Comparison of ENCODE assay signal across 9 cellular contexts in genomic region chr10:103895458-103896186, GRCh38. TPM values are rescaled to one million over a fixed set of nuclear protein-coding genes. Genes with fewer than 3 reads are reported as not detected.
A peak's percentile ranks its signal among the peaks of the same experiment; 100 is the strongest.
DNase-seq lines count a peak whose midpoint lies in the region; ATAC-seq, FAIRE-seq and TF ChIP-seq lines count a peak whose summit lies in the region.
"Had no signal": no experiment of that assay in that cellular context is flagged by ENCODE, and none has a peak within 500 bp of the region (broad histone marks: within the 10 kb centered on the region; RNA-seq: fewer than 3 reads in every experiment).

No MANE protein-coding gene starts in this region.

- H3K4me2 ChIP-seq in A549, result peak overlapping the region; percentile 45
- H3K4me2 ChIP-seq in MM.1S (ENCODE audit: low read depth, low read length), result peak overlapping the region; percentile 69

- TF ChIP-seq RAD21 in A549 (conservative IDR thresholded peaks at IDR 0.05 in 1 of 2, IDR thresholded peaks at IDR 0.05 in 1 of 2), result no peak

- WGBS in A549 (ENCODE audit: missing lambda C conversion rate), result 63% methylated on average over 9 of the region's 9 CpGs

- H3K27me3 ChIP-seq in MM.1S (replicated peaks; ENCODE audit: insufficient read depth, low read length), result no peaks in the 10 kb centered on the region

- TF ChIP-seq CTCF in A549 (IDR thresholded peaks at IDR 0.05) (no peak), MM.1S (IDR thresholded peaks at IDR 0.05; ENCODE audit: low read length) (no peak), cardiac fibroblast (IDR thresholded peaks at IDR 0.05; ENCODE audit: low read depth, low read length) (no peak), mucosa of descending colon (IDR thresholded peaks at IDR 0.05) (no peak)

- TF ChIP-seq EP300 in A549 (IDR thresholded peaks at IDR 0.05), result no peak

- peaks cover 17% of the 10 kb centered on the region for H3F3A ChIP-seq in MM.1S (ENCODE audit: insufficient read depth, low read length)

- TF ChIP-seq POLR2A in A549 (IDR thresholded peaks at IDR 0.05; ENCODE audit: low read length), result no peak

- CTCF ChIA-PET in A549 (lab: Yijun Ruan, JAX), result interaction anchor here (0.8 to 3.5 kb wide), 5 partner anchors 11 to 228 kb away, joined by 3 to 17 read pairs (median 3); no protein-coding TSS in a partner anchor

- FAIRE-seq in A549 (lab: Jason Lieb, UNC), result no peak

- peak in 1 of 2 experiments; percentile 45 for DNase-seq in A549 (ENCODE audit: low read depth in 1 of 2, low spot score in 1 of 2)
- DNase-seq in MM.1S, result no peak
- DNase-seq in cardiac fibroblast (ENCODE audit: low read depth in 2 of 2), result peak; percentile 51 to 82
- no peak for DNase-seq in mucosa of descending colon
- DNase-seq in NCI-H128 (lab: John Stamatoyannopoulos, UW; ENCODE audit: unreplicated experiment), result no peak
- DNase-seq in OCI-M2 (lab: John Stamatoyannopoulos, UW; ENCODE audit: unreplicated experiment), result no peak
- DNase-seq: GF-D8 had no signal

- H3K4me1 ChIP-seq in A549, result peaks cover 47% of the 10 kb centered on the region
- H3K4me1 ChIP-seq in MM.1S (ENCODE audit: low read length), result peaks cover 27% of the 10 kb centered on the region
- H3K4me1 ChIP-seq in mucosa of descending colon (ENCODE audit: low read depth), result peaks cover 15% of the 10 kb centered on the region

- ATAC-seq in A549 (peak; percentile 51 to 76; a peak in 4 of 6 replicates), mucosa of descending colon (peak; percentile 4), GM21423 (IDR thresholded peaks at IDR 0.05; ENCODE audit: unreplicated experiment) (no peak), HG03571 (IDR thresholded peaks at IDR 0.05; ENCODE audit: unreplicated experiment) (no peak)

- no peaks in the 10 kb centered on the region for H4K20me1 ChIP-seq in MM.1S (ENCODE audit: insufficient read depth, low read length)

- intact Hi-C loops in mucosa of descending colon (cut with DNase I, micrococcal nuclease), result loop anchor here in 1 of 2 donors (10.0 kb wide), 1 partner anchor 69 kb away; the partner anchor contains the start of gene SLK

- H3K9me2 ChIP-seq in MM.1S (replicated peaks; ENCODE audit: insufficient read depth, low read length), result no peaks in the 10 kb centered on the region

- H3K9ac ChIP-seq in MM.1S (ENCODE audit: low read length), result no peak overlapping the region

- H3K79me2 ChIP-seq in MM.1S (ENCODE audit: low read length), result no peaks in the 10 kb centered on the region

- H3K27ac ChIP-seq in A549 (peak overlapping the region; percentile 48 to 53), MM.1S (ENCODE audit: low read length) (peak overlapping the region; percentile 68; the same call in 1 of the 2 replicates)

- no peak overlapping the region for H2AFZ ChIP-seq in MM.1S (ENCODE audit: low read length)

- H3K36me3 ChIP-seq in MM.1S (replicated peaks; ENCODE audit: insufficient read depth, low read length), result no peaks in the 10 kb centered on the region; the same call in 1 of the 2 replicates
- no peaks in the 10 kb centered on the region for H3K36me3 ChIP-seq in mucosa of descending colon (ENCODE audit: low read depth)

- POLR2A ChIA-PET in A549 (lab: Yijun Ruan, JAX), result no interaction called here

- no peaks in the 10 kb centered on the region for H3K9me3 ChIP-seq in A549
- H3K9me3 ChIP-seq in MM.1S (replicated peaks; ENCODE audit: insufficient read depth, low read length), result no peaks in the 10 kb centered on the region
- H3K9me3 ChIP-seq in mucosa of descending colon, result no peaks in the 10 kb centered on the region

- H3K4me3 ChIP-seq in A549, result no peak overlapping the region
- H3K4me3 ChIP-seq in MM.1S (ENCODE audit: low read length), result no peak overlapping the region
- H3K4me3 ChIP-seq in cardiac fibroblast (replicated peaks in 1 of 2; ENCODE audit: low read depth in 2 of 2, low read length in 2 of 2), result no peak overlapping the region
- no peak overlapping the region for H3K4me3 ChIP-seq in mucosa of descending colon

TF ChIP-seq in A549, 52 proteins besides CTCF, POLR2A, EP300 and RAD21:
- TF ChIP-seq GATA3 (IDR thresholded peaks at IDR 0.05; ENCODE audit: borderline replicate concordance), result peak; percentile 25
- no peak for TF ChIP-seq ZC3H11A (IDR thresholded peaks at IDR 0.05)

RNA-seq across cellular contexts. Expression of gene STN1, which starts 22.4 kb away (rescaled TPM):
- 34.5 and 35.5 TPM in 2 replicates for polyA plus RNA-seq in A549 (2011; rRNA removed)
- polyA plus RNA-seq in A549 (2012; cell fraction: cytosol; rRNA removed), result 14.2 and 14.5 TPM in 2 replicates
- 4.6 and 6.9 TPM in 2 replicates for polyA plus RNA-seq in A549 (2012; cell fraction: nucleus; rRNA removed)
- 15.8 to 19.0 TPM (median 17.1 TPM) in 3 replicates for polyA plus RNA-seq in A549 (2017; fragmentation: RNase III; extraction: RNeasy Plus Mini Kit Qiagen cat#74134 plus additional on column Dnase treatment)
- 17.6 and 18.2 TPM in 2 replicates for polyA minus RNA-seq in A549 (2011; rRNA and poly(A)+ RNA removed)
- 10 to 100 TPM; 18.8 to 25.2 (median 20.7) TPM for total RNA-seq in mucosa of descending colon

RNA-seq across cellular contexts. Expression of gene SH3PXD2A, which starts 40.2 kb away (rescaled TPM):
- polyA plus RNA-seq in A549 (2011; rRNA removed), result 3.9 and 6.2 TPM in 2 replicates
- polyA plus RNA-seq in A549 (2012; cell fraction: cytosol; rRNA removed), result 0.82 and 1.1 TPM in 2 replicates
- polyA plus RNA-seq in A549 (2012; cell fraction: nucleus; rRNA removed), result 2.2 and 2.7 TPM in 2 replicates
- 1.4 to 2.4 TPM (median 1.7 TPM) in 3 replicates for polyA plus RNA-seq in A549 (2017; fragmentation: RNase III; extraction: RNeasy Plus Mini Kit Qiagen cat#74134 plus additional on column Dnase treatment)
- 7.4 and 7.6 TPM in 2 replicates for polyA minus RNA-seq in A549 (2011; rRNA and poly(A)+ RNA removed)
- 10 to 100 TPM; 46.1 to 91.4 (median 60.6) TPM for total RNA-seq in mucosa of descending colon

Comparison
In these comparisons a context has a peak if more than half of its experiments do, and no peak if none do; other contexts are left out.
1. ATAC-seq: peak in A549 (2 of 2) and mucosa of descending colon (single experiment); none in GM21423 (single experiment) and HG03571 (single experiment).
2. DNase-seq: peak in cardiac fibroblast (2 of 2); none in MM.1S (single experiment), mucosa of descending colon (0 of 3), NCI-H128 (single experiment) and OCI-M2 (single experiment).